ENCODE assay signal across 8 cellular contexts in the genomic region with DNA sequence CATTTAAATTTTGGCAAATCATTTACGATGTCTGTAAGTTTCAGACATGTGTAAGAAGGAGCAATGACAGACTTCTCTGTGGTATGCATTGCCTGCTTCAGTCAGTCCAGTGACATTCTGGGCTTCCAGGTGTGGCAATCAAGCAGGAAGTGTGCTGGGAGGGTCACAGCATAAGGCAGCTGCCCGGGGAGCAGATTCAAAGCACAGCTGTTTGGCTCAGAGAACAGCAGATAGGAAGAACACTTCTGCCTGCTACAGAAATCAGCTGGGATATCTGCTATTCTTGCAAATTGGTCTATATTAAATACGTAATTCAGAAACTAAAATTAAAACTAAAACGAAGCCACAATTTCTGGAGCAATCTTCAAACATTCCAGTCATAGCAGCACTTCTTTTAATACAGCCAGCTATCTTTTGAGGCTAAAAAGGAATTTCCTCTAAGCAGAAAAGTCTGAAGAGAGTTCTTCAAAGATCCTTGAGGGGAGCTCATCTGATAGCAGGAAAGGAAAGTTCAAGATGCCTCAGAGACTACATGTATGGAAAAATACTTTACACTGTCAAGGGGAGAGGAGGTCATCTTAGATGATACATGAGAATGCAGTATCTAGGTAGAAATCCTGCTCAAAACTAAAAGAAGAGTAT. TPM values are rescaled to one million over a fixed set of nuclear protein-coding genes. Genes with fewer than 3 reads are reported as not detected.
DNase-seq lines count a peak whose midpoint lies in the region; ATAC-seq, FAIRE-seq and TF ChIP-seq lines count a peak whose summit lies in the region.
"Had no signal": no experiment of that assay in that cellular context is flagged by ENCODE, and none has a peak within 500 bp of the region (broad histone marks: within the 10 kb centered on the region; RNA-seq: fewer than 3 reads in every experiment).

No MANE protein-coding gene starts in this region.

- H4K20me1 ChIP-seq in GM12878 (ENCODE audit: control insufficient read depth, insufficient read depth): no peaks in the 10 kb centered on the region

- no peak overlapping the region for H3K4me3 Mint-ChIP-seq in activated T-helper 2 cell treated with anti-CD3 and anti-CD28 coated beads, Interferon-gamma antibody, Interleukin-2, Interleukin-4, amounts not matched to agents 10 μg/mL and 5 μg/mL and 100 μg/mL, durations not matched to agents 14 hours and 24 hours and 36 hours (ENCODE audit: low read depth)
- H3K4me3 Mint-ChIP-seq: T-helper 1 cell treated with Interleukin-12 subunit alpha and Interleukin-12 subunit beta and Interleukin-4 antibody, amounts not matched to agents 30 μg/mL and 1 μg/mL, for 36 hours had no signal

- no peak overlapping the region for H3K9ac ChIP-seq in GM12878 (ENCODE audit: control insufficient read depth, insufficient read depth, low read length)

- in situ Hi-C loops in GM12878 (cut with MboI): no loop called here

- no peaks in the 10 kb centered on the region for H3K36me3 Mint-ChIP-seq in activated T-helper 2 cell treated with anti-CD3 and anti-CD28 coated beads, Interferon-gamma antibody, Interleukin-2, Interleukin-4, amounts not matched to agents 10 μg/mL and 5 μg/mL and 100 μg/mL, durations not matched to agents 14 hours and 24 hours and 36 hours (ENCODE audit: low read depth)

- H3K36me3 ChIP-seq in GM12878 (ENCODE audit: control insufficient read depth in 2 of 2, insufficient read depth in 2 of 2, low read length in 1 of 2) (no peaks in the 10 kb centered on the region), pancreas (no peaks in the 10 kb centered on the region)

- FAIRE-seq in GM12878 (lab: Jason Lieb, UNC) (peak; percentile 62), pancreas (lab: Jason Lieb, UNC) (no peak)

- no peak overlapping the region for H3K4me2 ChIP-seq in GM12878 (ENCODE audit: control insufficient read depth, insufficient read depth)

- peak; percentile 25 to 81 for DNase-seq in HL-60 (ENCODE audit: low read depth in 1 of 2, low spot score in 1 of 2)
- DNase-seq in GM12878 (ENCODE audit: low read depth, low spot score): peak; percentile 11
- DNase-seq in pancreas: peak in 2 of 6 donors; percentile 14 to 23
- no peak for DNase-seq in dedifferentiated amniotic fluid mesenchymal stem cell (ENCODE audit: extremely low spot score)
- no peak for DNase-seq in activated T-helper 2 cell treated with anti-CD3 and anti-CD28 coated beads, Interferon-gamma antibody, Interleukin-2, Interleukin-4, amounts not matched to agents 10 μg/mL and 5 μg/mL and 100 μg/mL, durations not matched to agents 14 hours and 24 hours and 36 hours (ENCODE audit: low spot score)

- peaks cover 1% of the 10 kb centered on the region for H3K4me1 Mint-ChIP-seq in activated T-helper 2 cell treated with anti-CD3 and anti-CD28 coated beads, Interferon-gamma antibody, Interleukin-2, Interleukin-4, amounts not matched to agents 10 μg/mL and 5 μg/mL and 100 μg/mL, durations not matched to agents 14 hours and 24 hours and 36 hours (ENCODE audit: low read depth)

- SMC1A ChIA-PET in GM12878 (lab: Charles Lee; ENCODE audit: uncharacterized antibody, unreplicated experiment): interaction anchor here (0.6 kb wide), 1 partner anchor 117 kb away, joined by 3 read pairs; no protein-coding TSS in a partner anchor

- intact Hi-C loops in GM12878 (cut with micrococcal nuclease; ENCODE audit: unreplicated experiment) (no loop called here), pancreas (cut with DNase I) (no loop called here)
- intact Hi-C loops in activated T-helper 2 cell treated with anti-CD3 and anti-CD28 coated beads, Interferon-gamma antibody, Interleukin-2, Interleukin-4, amounts not matched to agents 10 μg/mL and 5 μg/mL and 100 μg/mL, durations not matched to agents 14 hours and 24 hours and 36 hours (cut with micrococcal nuclease): no loop called here

- H3K27me3 ChIP-seq in HL-60 (ENCODE audit: insufficient read depth, poor library complexity, severe bottlenecking) (no peaks in the 10 kb centered on the region), GM12878 (replicated peaks in 1 of 2; ENCODE audit: control insufficient read depth in 2 of 2, insufficient read depth in 2 of 2, low read length in 1 of 2) (no peaks in the 10 kb centered on the region), pancreas (no peaks in the 10 kb centered on the region)

- POLR2A ChIA-PET in GM12878 (lab: Charles Lee): no interaction called here

- H3K4me1 ChIP-seq in GM12878 (ENCODE audit: control insufficient read depth, insufficient read depth, low read length) (peaks cover 3% of the 10 kb centered on the region), pancreas (no peaks in the 10 kb centered on the region)

- BruUV-seq in GM12878 (replicated peaks; lab: Mats Ljungman, UMichigan): no TSS peak

- H3K27ac ChIP-seq in HL-60 (replicated peaks) (no peak overlapping the region), GM12878 (ENCODE audit: control insufficient read depth, insufficient read depth) (no peak overlapping the region), pancreas (no peak overlapping the region)

- TF ChIP-seq CTCF in HL-60 (IDR thresholded peaks at IDR 0.05; ENCODE audit: insufficient read depth, low read length) (no peak), GM12878 (IDR thresholded peaks at IDR 0.05 in 2 of 3, conservative IDR thresholded peaks at IDR 0.05 in 1 of 3; ENCODE audit: control insufficient read depth in 2 of 3, extremely low read depth in 1 of 3, insufficient read depth in 1 of 3, low read depth in 3 of 3, low read length in 3 of 3) (no peak), pancreas (IDR thresholded peaks at IDR 0.05) (no peak)

- no peak overlapping the region for H3K27ac Mint-ChIP-seq in activated T-helper 2 cell treated with anti-CD3 and anti-CD28 coated beads, Interferon-gamma antibody, Interleukin-2, Interleukin-4, amounts not matched to agents 10 μg/mL and 5 μg/mL and 100 μg/mL, durations not matched to agents 14 hours and 24 hours and 36 hours
- H3K27ac Mint-ChIP-seq: T-helper 1 cell treated with Interleukin-12 subunit alpha and Interleukin-12 subunit beta and Interleukin-4 antibody, amounts not matched to agents 30 μg/mL and 1 μg/mL, for 36 hours had no signal

- H3K79me2 ChIP-seq in GM12878 (ENCODE audit: control insufficient read depth, insufficient read depth, low read length): no peaks in the 10 kb centered on the region

- CTCF ChIA-PET in GM12878 (lab: Yijun Ruan, JAX): interaction anchor here (0.9 kb wide), 1 partner anchor 181 kb away, joined by 4 read pairs; no protein-coding TSS in a partner anchor

- no peaks in the 10 kb centered on the region for H3K27me3 Mint-ChIP-seq in activated T-helper 2 cell treated with anti-CD3 and anti-CD28 coated beads, Interferon-gamma antibody, Interleukin-2, Interleukin-4, amounts not matched to agents 10 μg/mL and 5 μg/mL and 100 μg/mL, durations not matched to agents 14 hours and 24 hours and 36 hours (ENCODE audit: low read depth)

- H3K9me3 ChIP-seq in GM12878 (replicated peaks; ENCODE audit: control insufficient read depth, insufficient read depth, low read length) (no peaks in the 10 kb centered on the region; the same call in 1 of the 3 replicates), pancreas (no peaks in the 10 kb centered on the region)

- H3K4me3 ChIP-seq in HL-60 (replicated peaks; ENCODE audit: insufficient read depth, low read length) (no peak overlapping the region), GM12878 (no peak overlapping the region), pancreas (no peak overlapping the region)

- no peak for TF ChIP-seq RAD21 in GM12878 (IDR thresholded peaks at IDR 0.05; ENCODE audit: insufficient read depth, low read depth, low read length)

- ATAC-seq in GM18505 (IDR thresholded peaks at IDR 0.05; ENCODE audit: unreplicated experiment) (peak; percentile 98), GM21529 (IDR thresholded peaks at IDR 0.05; ENCODE audit: unreplicated experiment) (peak; percentile 96), GM12878 (peak; percentile 85), pancreas (peak; percentile 35 to 77 (median 70))

- TF ChIP-seq POLR2A in GM18505 (IDR thresholded peaks at IDR 0.05; ENCODE audit: borderline replicate concordance, extremely low read depth, insufficient read depth, insufficient read length) (no peak), GM12878 (IDR thresholded peaks at IDR 0.05; ENCODE audit: low read depth, low read length) (no peak)

- no peak for TF ChIP-seq EP300 in GM12878 (IDR thresholded peaks at IDR 0.05; ENCODE audit: borderline replicate concordance in 1 of 2, control insufficient read depth in 1 of 2, low read depth in 2 of 2, low read length in 2 of 2)

- peak overlapping the region; percentile 55 for H2AFZ ChIP-seq in GM12878 (ENCODE audit: control insufficient read depth, low read depth, low read length)

- RAD21 ChIA-PET in GM12878 (lab: Charles Lee; ENCODE audit: unreplicated experiment): interaction anchor here (1.3 kb wide), 1 partner anchor 47 kb away, joined by 7 read pairs; a partner anchor contains a TSS

- 33% methylated on average over 4 of the region's 4 CpGs for WGBS in GM12878 (ENCODE audit: insufficient coverage, insufficient replicate concordance, low lambda C conversion rate, missing lambda C conversion rate)
- 33 to 34% methylated on average over 4 of the region's 4 CpGs for WGBS in pancreas, 2 donors

- no peaks in the 10 kb centered on the region for H3K9me3 Mint-ChIP-seq in activated T-helper 2 cell treated with anti-CD3 and anti-CD28 coated beads, Interferon-gamma antibody, Interleukin-2, Interleukin-4, amounts not matched to agents 10 μg/mL and 5 μg/mL and 100 μg/mL, durations not matched to agents 14 hours and 24 hours and 36 hours
- H3K9me3 Mint-ChIP-seq: T-helper 1 cell treated with Interleukin-12 subunit alpha and Interleukin-12 subunit beta and Interleukin-4 antibody, amounts not matched to agents 30 μg/mL and 1 μg/mL, for 36 hours had no signal

RNA-seq across cellular contexts. Expression of a gene that starts 47.4 kb away (rescaled TPM):
- total RNA-seq in GM12878 (2013; cell fraction: nucleolus; rRNA removed): 74.9 and 78.4 TPM in 2 replicates
- total RNA-seq in GM12878 (2014; rRNA removed) (19.1 and 26.5 TPM in 2 replicates), GM12878 (2014; rRNA removed; fragmentation: Illumina TruSeq; extraction: Trizol) (31.7 and 33.2 TPM in 2 replicates), GM12878 (2021) (30.3 and 32.4 TPM in 2 replicates), pancreas (10 to 100 TPM; 19.5 to 31.2 (median 26.3) TPM)
- 7.9 TPM for polyA plus RNA-seq in GM12878 (2011; ENCODE audit: low read depth)
- polyA plus RNA-seq in GM12878 (2011; rRNA removed) (32.2 and 47.5 TPM in 2 replicates), GM12878 (2014; fragmentation: Illumina TruSeq; extraction: Trizol) (31.1 and 42.1 TPM in 2 replicates), GM12878 (2014; fragmentation: Nextera tagmentation; extraction: Ambion mirVana) (10 to 100 TPM; 14.2 to 14.8 TPM), GM12878 (2014; rRNA removed) (16.8 and 20.8 TPM in 2 replicates), GM12878 (2016; fragmentation: Nextera tagmentation; extraction: Ambion mirVana) (10 to 100 TPM; 27.6 to 33.0 TPM), pancreas (10 to 100 TPM in 1 of 2 donors, 1 to 10 TPM in 1; 5.7 to 11.6 TPM)
- polyA plus RNA-seq in GM12878 (2011; cell fraction: cytosol; rRNA removed): 10.6 and 11.0 TPM in 2 replicates
- 31.9 and 33.0 TPM in 2 replicates for polyA plus RNA-seq in GM12878 (2011; cell fraction: nucleus; rRNA removed)
- polyA plus RNA-seq in GM12878 (2012): 11.3 and 14.8 TPM in 2 replicates
- polyA minus RNA-seq in GM12878 (2011; rRNA and poly(A)+ RNA removed): 28.1 and 41.5 TPM in 2 replicates
- polyA minus RNA-seq in GM12878 (2011; cell fraction: cytosol; rRNA and poly(A)+ RNA removed): 13.7 and 18.7 TPM in 2 replicates
- polyA minus RNA-seq in GM12878 (2011; cell fraction: nucleus; rRNA and poly(A)+ RNA removed): 21.0 and 45.9 TPM in 2 replicates
- total RNA-seq in activated T-helper 2 cell treated with anti-CD3 and anti-CD28 coated beads, Interferon-gamma antibody, Interleukin-2, Interleukin-4, amounts not matched to agents 10 μg/mL and 5 μg/mL and 100 μg/mL, durations not matched to agents 14 hours and 24 hours and 36 hours: 28.9 and 33.1 TPM in 2 replicates

Comparison
In these comparisons a context has a peak if more than half of its experiments do, and no peak if none do; other contexts are left out.
1. DNase-seq: peak in HL-60 (2 of 2) and GM12878 (single experiment); none in dedifferentiated amniotic fluid mesenchymal stem cell (single experiment) and activated T-helper 2 cell treated with anti-CD3 and anti-CD28 coated beads, Interferon-gamma antibody, Interleukin-2, Interleukin-4, amounts not matched to agents 10 μg/mL and 5 μg/mL and 100 μg/mL, durations not matched to agents 14 hours and 24 hours and 36 hours (single experiment).
2. Peak in every context shown above with its lines, with median percentiles within 50 percentile points of each other: ATAC-seq.